8 cellular contexts compared by ENCODE assay signal in genomic region chr14:21308479-21309237, GRCh38. TPM values are rescaled to one million over a fixed set of nuclear protein-coding genes. Genes with fewer than 3 reads are reported as not detected.
DNase-seq lines count a peak whose midpoint lies in the region; TF ChIP-seq lines count a peak whose summit lies in the region.

No MANE protein-coding gene starts in this region.

- H3K9me3 ChIP-seq in smooth muscle cell (replicated peaks; ENCODE audit: low read depth) = no peaks in the 10 kb centered on the region

- peaks cover 7% of the 10 kb centered on the region for H3F3A ChIP-seq in smooth muscle cell (ENCODE audit: low read depth)

- 3% methylated on average over 16 of the region's 16 CpGs for WGBS in smooth muscle cell (ENCODE audit: low lambda C conversion rate)

- no peak overlapping the region for H3K9ac ChIP-seq in smooth muscle cell (ENCODE audit: low read depth)

- H3K79me2 ChIP-seq in smooth muscle cell (ENCODE audit: low read depth) = no peaks in the 10 kb centered on the region

- in situ Hi-C loops in T47D (cut with HindIII; ENCODE audit: low pct_unique_long_range_greater_than_20kb, low sequenced_read_pairs) = no loop called here

- no peaks in the 10 kb centered on the region for H4K20me1 ChIP-seq in smooth muscle cell (ENCODE audit: low read depth)

- DNase-seq in EH (ENCODE audit: low read depth) (peak; percentile 57), H7 (peak; percentile 80), NAMALWA (ENCODE audit: low spot score) (peak; percentile 99), UCSD-AML1 (lab: John Stamatoyannopoulos, UW; ENCODE audit: unreplicated experiment) (peak; percentile 26), T47D (ENCODE audit: low read depth in 1 of 2, low spot score in 1 of 2) (peak; percentile 10 to 96), iPS-NIHi11 (ENCODE audit: low spot score) (peak; percentile 72), smooth muscle cell (lab: John Stamatoyannopoulos, UW; ENCODE audit: unreplicated experiment) (no peak), NCI-H345 treated with DMSO at 0.1 percent for 48 hours (lab: John Stamatoyannopoulos, UW; ENCODE audit: unreplicated experiment) (no peak)

- H3K4me2 ChIP-seq in smooth muscle cell = peak overlapping the region; percentile 83

- H3K4me3 ChIP-seq in H7 (ENCODE audit: insufficient read depth, low read depth, low read length) = peak overlapping the region; percentile 32
- H3K4me3 ChIP-seq in smooth muscle cell = peak overlapping the region; percentile 53

- no peaks in the 10 kb centered on the region for H3K27me3 ChIP-seq in H7 (ENCODE audit: control insufficient read depth, insufficient read depth, low read length)
- H3K27me3 ChIP-seq in smooth muscle cell (ENCODE audit: low read depth) = peaks cover under 1% of the 10 kb centered on the region

- peaks cover 4% of the 10 kb centered on the region for H3K4me1 ChIP-seq in smooth muscle cell (ENCODE audit: low read depth)

- H3K36me3 ChIP-seq in H7 (replicated peaks; ENCODE audit: control insufficient read depth, insufficient read depth, low read length) (no peaks in the 10 kb centered on the region), smooth muscle cell (ENCODE audit: low read depth) (no peaks in the 10 kb centered on the region)

- TF ChIP-seq CTCF in smooth muscle cell (IDR thresholded peaks at IDR 0.05; ENCODE audit: borderline replicate concordance, insufficient read depth, poor library complexity, severe bottlenecking) = no peak

- peak overlapping the region; percentile 98 for H2AFZ ChIP-seq in smooth muscle cell (ENCODE audit: low read depth)

- H3K27ac ChIP-seq in smooth muscle cell (ENCODE audit: low read depth) = peak overlapping the region; percentile 30

RNA-seq across cellular contexts. Expression of gene RPGRIP1, which starts 28.8 kb away (rescaled TPM):
- 0.11 and 0.14 TPM in 2 replicates for total RNA-seq in H7 (2014; rRNA removed; shearing (Covaris generic))
- not detected in 2 replicates for total RNA-seq in smooth muscle cell
- polyA plus RNA-seq in smooth muscle cell = 0.21 TPM in 1 of 2 replicates, not detected in the other

RNA-seq across cellular contexts. Expression of gene HNRNPC, which starts 39.4 kb away (rescaled TPM):
- 1,394 and 2,138 TPM in 2 replicates for total RNA-seq in H7 (2014; rRNA removed; shearing (Covaris generic))
- 514 and 606 TPM in 2 replicates for total RNA-seq in smooth muscle cell
- 408 TPM in 2 replicates for polyA plus RNA-seq in smooth muscle cell

Comparison
In these comparisons a context has a peak if more than half of its experiments do, and no peak if none do; other contexts are left out.
1. DNase-seq: peak in EH (single experiment), H7 (single experiment), NAMALWA (single experiment), UCSD-AML1 (single experiment), T47D (2 of 2) and iPS-NIHi11 (single experiment); none in smooth muscle cell (single experiment) and NCI-H345 treated with DMSO at 0.1 percent for 48 hours (single experiment).